ENCODE assay signal across 8 cellular contexts in genomic region chr12:6723607-6724408, GRCh38. TPM values are rescaled to one million over a fixed set of nuclear protein-coding genes. Genes with fewer than 3 reads are reported as not detected.
DNase-seq lines count a peak whose midpoint lies in the region; ATAC-seq and TF ChIP-seq lines count a peak whose summit lies in the region.

A gene with protein sequence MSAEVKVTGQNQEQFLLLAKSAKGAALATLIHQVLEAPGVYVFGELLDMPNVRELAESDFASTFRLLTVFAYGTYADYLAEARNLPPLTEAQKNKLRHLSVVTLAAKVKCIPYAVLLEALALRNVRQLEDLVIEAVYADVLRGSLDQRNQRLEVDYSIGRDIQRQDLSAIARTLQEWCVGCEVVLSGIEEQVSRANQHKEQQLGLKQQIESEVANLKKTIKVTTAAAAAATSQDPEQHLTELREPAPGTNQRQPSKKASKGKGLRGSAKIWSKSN (plus strand): TSS chr12:6724046. CDS start chr12:6724657, 611 bp downstream.

- peak within 1 kb of the TSS; percentile 77 to 93 for H3K27ac Mint-ChIP-seq in natural killer cell

- H3K27me3 ChIP-seq in H7 (ENCODE audit: control insufficient read depth, insufficient read depth, low read length) = no peaks in the 10 kb centered on the region

- peaks cover 20 to 22% of the 10 kb centered on the region in 2 donors for H3K4me1 Mint-ChIP-seq in natural killer cell

- H3K4me3 Mint-ChIP-seq in natural killer cell = peak within 1 kb of the TSS; percentile 94

- no peaks in the 10 kb centered on the region for H3K9me3 Mint-ChIP-seq in natural killer cell

- DNase-seq in ELF-1 (ENCODE audit: low read depth, low spot score) (peak; percentile 99), H7 (peak; percentile 97), M059J (ENCODE audit: low read depth) (peak; percentile 98), SHP77 (lab: John Stamatoyannopoulos, UW) (peak; percentile 93 to 94), fibroblast of peridontal ligament (ENCODE audit: extremely low read depth) (peak; percentile 97), natural killer cell (peak; percentile 92)
- DNase-seq in activated effector memory CD4-positive, alpha-beta T cell treated with Interleukin-2 at 50 U/mL for 16 hours = peak; percentile 96
- peak; percentile 97 for DNase-seq in stimulated activated naive CD4-positive, alpha-beta T cell treated with Interleukin-2 at 50 U/mL for 16 hours (lab: John Stamatoyannopoulos, UW)

- no peaks in the 10 kb centered on the region for H3K36me3 Mint-ChIP-seq in natural killer cell

- H3K27me3 Mint-ChIP-seq in natural killer cell (ENCODE audit: low read depth in 2 of 2) = peaks cover 0 to 3% of the 10 kb centered on the region in 2 donors

- ATAC-seq in natural killer cell = peak; percentile 90 to 97 (median 93)

- H3K4me3 ChIP-seq in H7 (ENCODE audit: insufficient read depth, low read depth, low read length) = peak within 1 kb of the TSS; percentile 64

- H3K36me3 ChIP-seq in H7 (replicated peaks; ENCODE audit: control insufficient read depth, insufficient read depth, low read length) = peaks cover 7% of the 10 kb centered on the region

- TF ChIP-seq CTCF in natural killer cell (IDR thresholded peaks at IDR 0.05) = no peak

- intact Hi-C loops in natural killer cell (cut with micrococcal nuclease) = loop anchor here (1.0 to 2.0 kb wide), 2 partner anchors 35 to 61 kb away; partner anchors contain the start of genes ING4 and ZNF384

RNA-seq across cellular contexts. Expression of the gene that starts here (rescaled TPM):
- total RNA-seq in H7 (2014; rRNA removed; shearing (Covaris generic)) = 72.1 and 77.6 TPM in 2 replicates
- total RNA-seq in M059J (2014; rRNA removed; shearing (Covaris generic)) = 60.2 and 66.0 TPM in 2 replicates
- total RNA-seq in natural killer cell = 10 to 100 TPM; 23.5 to 29.8 (median 28.9) TPM

Comparison
In these comparisons a context has a peak if more than half of its experiments do, and no peak if none do; other contexts are left out.
1. Peak in every context shown above with its lines: DNase-seq, ATAC-seq and H3K4me3 ChIP-seq.